In the genomic region with DNA sequence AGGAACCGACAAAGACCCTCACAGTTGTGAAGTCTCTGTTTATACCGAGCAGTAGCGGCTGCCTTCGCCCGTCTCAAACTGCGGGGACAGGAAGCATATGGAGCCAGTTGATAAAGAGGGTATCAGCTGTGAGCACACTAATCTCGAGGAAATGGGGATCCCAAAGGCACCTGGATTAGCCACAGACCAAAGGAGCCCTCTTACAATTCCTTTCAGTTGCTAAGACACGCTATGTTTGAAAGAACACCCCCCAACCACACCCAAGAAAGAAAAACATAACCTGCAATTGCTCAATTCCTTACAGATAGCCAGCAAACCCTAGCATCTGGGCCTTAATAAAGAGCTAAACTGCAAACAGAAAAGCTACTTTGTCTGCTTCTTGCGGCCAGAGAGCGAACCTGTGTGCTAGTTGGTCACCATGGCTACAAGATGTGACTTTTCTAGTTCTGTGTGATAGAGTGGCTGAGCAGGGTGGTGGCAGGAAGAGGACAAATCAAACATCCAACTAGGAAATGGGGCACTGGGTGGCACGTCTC, we compare ENCODE assay signal across 1 cellular context.
A peak's percentile ranks its signal among the peaks of the same experiment; 100 is the strongest.
TF ChIP-seq lines count a peak whose summit lies in the region.

No MANE protein-coding gene starts in this region.

TF ChIP-seq in K562, 482 proteins besides CTCF, POLR2A, EP300 and RAD21 (continued from another document and continues in another):
- TF ChIP-seq AFF1 (IDR thresholded peaks at IDR 0.05; ENCODE audit: low read depth in 1 of 2, partially characterized antibody in 2 of 2): peak in 1 of 2 experiments; percentile 16
- TF ChIP-seq POLR2AphosphoS5 (IDR thresholded peaks at IDR 0.05; ENCODE audit: control insufficient read depth, insufficient read depth, low read depth, low read length): peak; percentile 90
- TF ChIP-seq CC2D1A (IDR thresholded peaks at IDR 0.05): peak; percentile 68; the same call in 1 of the 2 replicates
- 0 out of 2 replicates have a peak, but pooled peaks have one; percentile 12 for TF ChIP-seq SPI1 (IDR thresholded peaks at IDR 0.05; ENCODE audit: borderline replicate concordance, low read depth, low read length)
- TF ChIP-seq TBL1XR1 (IDR thresholded peaks at IDR 0.05; ENCODE audit: low read length in 2 of 2): peak; percentile 49 to 52; a peak in 2 of 4 replicates
- TF ChIP-seq NEUROD1 (IDR thresholded peaks at IDR 0.05; ENCODE audit: borderline replicate concordance, low read depth, low read length, partially characterized antibody): no peak
- TF ChIP-seq ZNF197 (CRISPR knock-in tag; IDR thresholded peaks at IDR 0.05; ENCODE audit: low read depth): 0 out of 2 replicates have a peak, but pooled peaks have one; percentile 57
- TF ChIP-seq, protein P1, sequence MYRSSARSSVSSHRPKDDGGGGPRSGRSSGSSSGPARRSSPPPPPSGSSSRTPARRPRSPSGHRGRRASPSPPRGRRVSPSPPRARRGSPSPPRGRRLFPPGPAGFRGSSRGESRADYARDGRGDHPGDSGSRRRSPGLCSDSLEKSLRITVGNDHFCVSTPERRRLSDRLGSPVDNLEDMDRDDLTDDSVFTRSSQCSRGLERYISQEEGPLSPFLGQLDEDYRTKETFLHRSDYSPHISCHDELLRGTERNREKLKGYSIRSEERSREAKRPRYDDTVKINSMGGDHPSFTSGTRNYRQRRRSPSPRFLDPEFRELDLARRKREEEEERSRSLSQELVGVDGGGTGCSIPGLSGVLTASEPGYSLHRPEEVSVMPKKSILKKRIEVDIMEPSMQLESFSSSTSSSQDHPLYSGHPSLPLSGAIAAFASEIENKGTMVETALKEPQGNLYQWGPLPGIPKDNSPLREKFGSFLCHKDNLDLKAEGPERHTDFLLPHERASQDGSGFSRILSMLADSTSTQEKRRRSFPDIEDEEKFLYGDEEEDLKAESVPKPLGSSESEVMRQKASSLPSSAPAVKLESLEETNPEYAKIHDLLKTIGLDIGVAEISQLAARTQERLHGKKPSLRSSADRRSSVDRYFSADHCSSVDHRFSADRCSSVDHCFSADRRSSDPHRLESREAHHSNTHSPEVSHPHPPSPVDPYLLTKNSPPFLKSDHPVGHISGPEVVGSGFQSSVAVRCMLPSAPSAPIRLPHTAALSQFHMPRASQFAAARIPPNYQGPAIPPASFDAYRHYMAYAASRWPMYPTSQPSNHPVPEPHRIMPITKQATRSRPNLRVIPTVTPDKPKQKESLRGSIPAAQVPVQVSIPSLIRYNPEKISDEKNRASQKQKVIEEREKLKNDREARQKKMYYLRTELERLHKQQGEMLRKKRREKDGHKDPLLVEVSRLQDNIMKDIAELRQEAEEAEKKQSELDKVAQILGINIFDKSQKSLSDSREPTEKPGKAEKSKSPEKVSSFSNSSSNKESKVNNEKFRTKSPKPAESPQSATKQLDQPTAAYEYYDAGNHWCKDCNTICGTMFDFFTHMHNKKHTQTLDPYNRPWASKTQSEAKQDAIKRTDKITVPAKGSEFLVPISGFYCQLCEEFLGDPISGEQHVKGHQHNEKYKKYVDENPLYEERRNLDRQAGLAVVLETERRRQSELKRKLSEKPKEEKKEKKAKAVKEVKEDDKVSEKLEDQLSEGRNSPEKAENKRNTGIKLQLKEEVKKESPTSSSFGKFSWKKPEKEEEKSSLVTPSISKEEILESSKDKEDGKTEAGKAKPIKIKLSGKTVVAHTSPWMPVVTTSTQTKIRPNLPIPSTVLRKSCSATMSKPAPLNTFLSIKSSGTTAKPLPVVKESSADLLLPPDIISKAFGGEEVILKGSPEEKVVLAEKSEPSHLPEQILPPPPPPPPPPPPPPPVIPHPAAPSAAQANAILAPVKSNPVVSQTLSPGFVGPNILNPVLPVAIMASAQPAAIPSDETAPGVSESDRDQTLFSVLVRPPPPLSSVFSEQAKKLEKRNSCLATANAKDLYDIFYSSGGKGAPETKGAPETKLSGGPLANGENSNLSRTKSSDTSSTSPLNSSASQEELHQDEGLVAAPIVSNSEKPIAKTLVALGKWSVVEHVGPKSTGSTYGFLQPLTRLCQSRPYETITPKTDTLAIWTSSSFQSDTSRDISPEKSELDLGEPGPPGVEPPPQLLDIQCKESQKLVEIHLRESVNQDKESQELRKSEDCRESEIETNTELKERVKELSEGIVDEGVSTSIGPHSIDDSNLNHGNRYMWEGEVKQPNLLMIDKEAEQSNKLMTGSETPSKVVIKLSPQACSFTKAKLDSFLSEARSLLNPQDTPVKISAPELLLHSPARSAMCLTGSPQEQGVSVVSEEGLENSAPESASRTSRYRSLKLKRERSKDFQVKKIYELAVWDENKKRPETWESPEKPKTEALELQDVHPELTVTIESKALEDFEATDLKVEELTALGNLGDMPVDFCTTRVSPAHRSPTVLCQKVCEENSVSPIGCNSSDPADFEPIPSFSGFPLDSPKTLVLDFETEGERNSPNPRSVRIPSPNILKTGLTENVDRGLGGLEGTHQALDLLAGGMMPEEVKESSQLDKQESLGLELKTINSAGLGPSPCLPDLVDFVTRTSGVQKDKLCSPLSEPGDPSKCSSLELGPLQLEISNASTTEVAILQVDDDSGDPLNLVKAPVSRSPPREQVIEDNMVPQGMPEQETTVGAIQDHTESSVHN (IDR thresholded peaks at IDR 0.05; ENCODE audit: borderline replicate concordance in 1 of 2, low read depth in 1 of 2): no peak
- peak; percentile 29; the same call in 1 of the 2 replicates for TF ChIP-seq CREM (IDR thresholded peaks at IDR 0.05; ENCODE audit: low read depth)
- TF ChIP-seq PCBP1 (IDR thresholded peaks at IDR 0.05; ENCODE audit: low read depth, low read length, poor library complexity, severe bottlenecking): no peak
- TF ChIP-seq TAL1 (IDR thresholded peaks at IDR 0.05): peak; percentile 92
- peak; percentile 67; the same call in 1 of the 2 replicates for TF ChIP-seq ZNF274 (IDR thresholded peaks at IDR 0.05; ENCODE audit: borderline replicate concordance, low read depth, low read length)
- peak; percentile 95 for TF ChIP-seq CBFA2T3 (IDR thresholded peaks at IDR 0.05)
- TF ChIP-seq GTF2E2 (tag; IDR thresholded peaks at IDR 0.05): 0 out of 2 replicates have a peak, but pooled peaks have one; percentile 40
- TF ChIP-seq MNT (conservative IDR thresholded peaks at IDR 0.05): 0 out of 4 replicates have a peak, but pooled peaks of 1 of the 2 experiments have one; percentile 33
- TF ChIP-seq DACH1 (IDR thresholded peaks at IDR 0.05; ENCODE audit: partially characterized antibody): peak; percentile 88
- no peak for TF ChIP-seq XRCC4 (IDR thresholded peaks at IDR 0.05; ENCODE audit: extremely low read depth, insufficient read depth, insufficient read length)
- TF ChIP-seq TOE1 (IDR thresholded peaks at IDR 0.05; ENCODE audit: borderline replicate concordance): no peak
- TF ChIP-seq TOE1 (CRISPR knock-in tag; IDR thresholded peaks at IDR 0.05; ENCODE audit: borderline replicate concordance, low read depth): no peak
- TF ChIP-seq PKNOX1 (IDR thresholded peaks at IDR 0.05): no peak
- TF ChIP-seq NCOA2 (IDR thresholded peaks at IDR 0.05; ENCODE audit: partially characterized antibody in 2 of 2): no peak
- TF ChIP-seq SOX6 (IDR thresholded peaks at IDR 0.05): peak; percentile 86
- peak; percentile 50 for TF ChIP-seq ATF7 (IDR thresholded peaks at IDR 0.05)
- TF ChIP-seq ZNF766 (CRISPR knock-in tag; conservative IDR thresholded peaks at IDR 0.05): 0 out of 2 replicates have a peak, but pooled peaks have one; percentile 39
- peak; percentile 92 for TF ChIP-seq TFAP4 (CRISPR knock-in tag; IDR thresholded peaks at IDR 0.05; ENCODE audit: borderline replicate concordance)
- no peak for TF ChIP-seq ATF1 (CRISPR knock-in tag; IDR thresholded peaks at IDR 0.05)
- TF ChIP-seq ATF1 (tag; IDR thresholded peaks at IDR 0.05): 0 out of 2 replicates have a peak, but pooled peaks have one; percentile 35
- TF ChIP-seq ZNF740 (CRISPR knock-in tag; IDR thresholded peaks at IDR 0.05): no peak
- no peak for TF ChIP-seq ZNF740 (tag; IDR thresholded peaks at IDR 0.05)
- peak; percentile 66 for TF ChIP-seq ZFX (CRISPR knock-in tag; IDR thresholded peaks at IDR 0.05)
- no peak for TF ChIP-seq HNRNPH1 (optimal IDR thresholded peaks at IDR 0.05; ENCODE audit: low read depth, low read length)
- TF ChIP-seq GATA2 (CRISPR knock-in tag; IDR thresholded peaks at IDR 0.05): peak; percentile 52; the same call in 1 of the 2 replicates
- TF ChIP-seq, protein P2, sequence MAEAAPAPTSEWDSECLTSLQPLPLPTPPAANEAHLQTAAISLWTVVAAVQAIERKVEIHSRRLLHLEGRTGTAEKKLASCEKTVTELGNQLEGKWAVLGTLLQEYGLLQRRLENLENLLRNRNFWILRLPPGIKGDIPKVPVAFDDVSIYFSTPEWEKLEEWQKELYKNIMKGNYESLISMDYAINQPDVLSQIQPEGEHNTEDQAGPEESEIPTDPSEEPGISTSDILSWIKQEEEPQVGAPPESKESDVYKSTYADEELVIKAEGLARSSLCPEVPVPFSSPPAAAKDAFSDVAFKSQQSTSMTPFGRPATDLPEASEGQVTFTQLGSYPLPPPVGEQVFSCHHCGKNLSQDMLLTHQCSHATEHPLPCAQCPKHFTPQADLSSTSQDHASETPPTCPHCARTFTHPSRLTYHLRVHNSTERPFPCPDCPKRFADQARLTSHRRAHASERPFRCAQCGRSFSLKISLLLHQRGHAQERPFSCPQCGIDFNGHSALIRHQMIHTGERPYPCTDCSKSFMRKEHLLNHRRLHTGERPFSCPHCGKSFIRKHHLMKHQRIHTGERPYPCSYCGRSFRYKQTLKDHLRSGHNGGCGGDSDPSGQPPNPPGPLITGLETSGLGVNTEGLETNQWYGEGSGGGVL (CRISPR knock-in tag; IDR thresholded peaks at IDR 0.05): no peak
- TF ChIP-seq ZKSCAN8 (CRISPR knock-in tag; IDR thresholded peaks at IDR 0.05): 0 out of 2 replicates have a peak, but pooled peaks have one; percentile 30
- TF ChIP-seq ELF4 (CRISPR knock-in tag; IDR thresholded peaks at IDR 0.05): 0 out of 2 replicates have a peak, but pooled peaks have one; percentile 14
- peak; percentile 73 for TF ChIP-seq SMARCC2 (IDR thresholded peaks at IDR 0.05; ENCODE audit: low read depth)
- peak; percentile 65; the same call in 1 of the 2 replicates for TF ChIP-seq NCOA1 (IDR thresholded peaks at IDR 0.05; ENCODE audit: low read depth)
- no peak for TF ChIP-seq ZNF263 (CRISPR knock-in tag; IDR thresholded peaks at IDR 0.05; ENCODE audit: borderline replicate concordance)
- TF ChIP-seq ELF1 (tag; IDR thresholded peaks at IDR 0.05): peak; percentile 36; the same call in 1 of the 2 replicates
- peak; percentile 83 for TF ChIP-seq MTA2 (IDR thresholded peaks at IDR 0.05; ENCODE audit: low read depth)
- peak; percentile 41 for TF ChIP-seq TBP (optimal IDR thresholded peaks at IDR 0.05; ENCODE audit: low read depth, low read length)
